Comparison of ENCODE assay signal across 30 cellular contexts in genomic region chrX:44096666-44097065, GRCh38.
"Had no signal": no experiment of that assay in that cellular context is flagged by ENCODE, and none has a peak within 500 bp of the region (broad histone marks: within the 10 kb centered on the region; RNA-seq: fewer than 3 reads in every experiment).

No MANE protein-coding gene starts in this region.

- H3K4me3 ChIP-seq: adrenal gland, ascending aorta, body of pancreas, breast epithelium, cardiac muscle cell had no signal

- H3K9me3 ChIP-seq: adrenal gland, ascending aorta, body of pancreas, breast epithelium had no signal

- H3K4me1 ChIP-seq: adrenal gland, ascending aorta, body of pancreas, breast epithelium had no signal

- H3K27ac ChIP-seq: adrenal gland, ascending aorta, body of pancreas, brain microvascular endothelial cell, breast epithelium, cardiac muscle cell had no signal

- H3K27me3 ChIP-seq: ascending aorta, body of pancreas, brain microvascular endothelial cell, cardiac muscle cell had no signal

- H3K36me3 ChIP-seq: adrenal gland, ascending aorta, brain microvascular endothelial cell, breast epithelium, cardiac muscle cell had no signal

- DNase-seq: activated effector memory CD4-positive, alpha-beta T cell treated with anti-CD3 and anti-CD28 coated beads, Interleukin-2, amount 50 U/mL, for 16 hours; activated effector memory CD4-positive, alpha-beta T cell treated with Interleukin-2 at 50 U/mL for 16 hours; activated gamma-delta T cell; activated gamma-delta T cell treated with Interleukin-2 at 50 U/mL for 16 hours; activated naive CD4-positive, alpha-beta T cell; activated naive CD4-positive, alpha-beta T cell treated with anti-CD3 and anti-CD28 coated beads for 36 hours; activated naive CD4-positive, alpha-beta T cell treated with anti-CD3 and anti-CD28 coated beads, Interleukin-2, amount 10 ng/mL, durations not matched to agents 7 days and 5 days; activated naive CD4-positive, alpha-beta T cell treated with anti-CD3 and anti-CD28 coated beads, Interleukin-2, amount 50 U/mL, for 16 hours; activated naive CD4-positive, alpha-beta T cell treated with Interleukin-2 at 50 U/mL for 16 hours; activated naive CD8-positive, alpha-beta T cell treated with anti-CD3 and anti-CD28 coated beads for 36 hours; activated naive CD8-positive, alpha-beta T cell treated with anti-CD3 and anti-CD28 coated beads, Interleukin-2, amount 10 ng/mL, durations not matched to agents 7 days and 5 days; activated naive CD8-positive, alpha-beta T cell treated with anti-CD3 and anti-CD28 coated beads, Interleukin-2, amount 50 U/mL, for 24 hours; activated T-cell treated with anti-CD3 and anti-CD28 coated beads, Interleukin-2, amount 50 U/mL, for 1 hour; activated T-cell treated with anti-CD3 and anti-CD28 coated beads, Interleukin-2, amount 50 U/mL, for 24 hours; activated T-cell treated with anti-CD3 and anti-CD28 coated beads, Interleukin-2, amount 50 U/mL, for 4 hours; activated T-cell treated with anti-CD3 and anti-CD28 coated beads, Interleukin-2, amount 50 U/mL, for 48 hours; activated T-cell treated with anti-CD3 and anti-CD28 coated beads, Interleukin-2, amount 50 U/mL, for 72 hours; adrenal gland; amniotic stem cell; amygdala; anterior cingulate cortex; aorta; body of pancreas; brain microvascular endothelial cell; caudate nucleus; central memory CD4-positive, alpha-beta T cell; cerebellar nuclear complex had no signal
